8 cellular contexts compared by ENCODE assay signal in the genomic region with DNA sequence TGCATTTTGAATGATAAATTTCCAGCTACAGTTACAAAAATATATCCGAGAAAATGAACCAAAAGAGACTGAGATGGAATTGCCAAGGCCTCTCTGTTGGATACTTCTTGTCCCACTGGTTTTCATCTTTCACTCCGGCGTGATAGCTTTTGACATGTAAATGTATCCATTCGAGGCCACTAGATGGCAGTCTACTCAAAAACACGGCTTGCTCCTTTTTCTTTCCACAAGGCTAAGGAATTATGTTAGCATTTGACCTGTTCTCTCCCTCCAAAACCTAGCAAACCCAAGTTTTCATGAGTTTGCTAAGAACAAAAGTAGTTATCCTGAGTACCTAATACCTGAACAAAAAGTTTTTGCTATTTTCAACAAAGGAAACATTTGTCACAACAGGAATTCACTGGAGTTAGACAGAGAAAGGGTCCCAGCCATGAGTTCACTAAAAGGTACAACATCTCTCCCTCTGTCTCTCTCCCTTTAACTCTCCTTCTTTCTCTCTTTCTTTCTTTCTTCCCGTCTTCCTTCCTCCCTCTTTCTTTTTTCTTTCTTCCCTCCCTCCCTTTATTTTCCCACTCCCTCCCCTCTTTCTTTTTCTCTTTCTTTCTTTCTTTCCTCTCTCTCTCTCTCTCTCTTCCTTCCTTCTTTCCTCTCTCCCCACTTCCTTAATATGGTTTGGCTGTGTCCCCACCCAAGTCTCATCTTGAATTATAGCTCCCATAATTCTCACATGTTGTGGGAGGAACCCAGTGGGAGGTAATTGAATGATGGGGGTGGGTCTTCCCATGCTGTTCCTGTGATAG.
A peak's percentile ranks its signal among the peaks of the same experiment; 100 is the strongest.
DNase-seq lines count a peak whose midpoint lies in the region; ATAC-seq, FAIRE-seq and TF ChIP-seq lines count a peak whose summit lies in the region.

No MANE protein-coding gene starts in this region.

- H3K27me3 ChIP-seq in astrocyte (ENCODE audit: insufficient read depth, low read length) (no peaks in the 10 kb centered on the region), upper lobe of left lung (no peaks in the 10 kb centered on the region)

- no peak for TF ChIP-seq EP300 in upper lobe of left lung (IDR thresholded peaks at IDR 0.05)

- no peaks in the 10 kb centered on the region for H3K36me3 ChIP-seq in astrocyte (ENCODE audit: insufficient read depth, low read length)
- no peaks in the 10 kb centered on the region for H3K36me3 ChIP-seq in upper lobe of left lung

- H3K27ac ChIP-seq in astrocyte (ENCODE audit: low read depth, low read length) (no peak overlapping the region), upper lobe of left lung (no peak overlapping the region)

- TF ChIP-seq POLR2A in upper lobe of left lung (IDR thresholded peaks at IDR 0.05) = no peak

- no peak overlapping the region for H3K4me3 Mint-ChIP-seq in astrocyte (ENCODE audit: unreplicated experiment)

- H3K4me2 ChIP-seq in astrocyte (ENCODE audit: low read length) = no peak overlapping the region

- H3K4me1 ChIP-seq in astrocyte (ENCODE audit: insufficient read depth, low read length) (no peaks in the 10 kb centered on the region), upper lobe of left lung (no peaks in the 10 kb centered on the region)

- peaks cover 3% of the 10 kb centered on the region for H3K27me3 Mint-ChIP-seq in astrocyte (ENCODE audit: low read depth, unreplicated experiment)

- H3K27ac Mint-ChIP-seq in astrocyte (ENCODE audit: unreplicated experiment) = no peak overlapping the region

- H3K36me3 Mint-ChIP-seq in astrocyte (ENCODE audit: low read depth, unreplicated experiment) = no peaks in the 10 kb centered on the region

- no peaks in the 10 kb centered on the region for H3K9me3 Mint-ChIP-seq in astrocyte (ENCODE audit: unreplicated experiment)

- no peak for DNase-seq in D721Med (ENCODE audit: insufficient read length, low spot score)
- DNase-seq in NCI-H446 (lab: John Stamatoyannopoulos, UW) = peak; percentile 68 to 74
- DNase-seq in astrocyte (ENCODE audit: low read depth) = peak; percentile 26
- peak; percentile 68 for DNase-seq in islet precursor cell
- no peak for DNase-seq in upper lobe of left lung

- WGBS in upper lobe of left lung, 2 donors = 9 to 16% methylated on average over 6 of the region's 6 CpGs

- H3K9me3 ChIP-seq in astrocyte (ENCODE audit: insufficient read depth, low read depth, low read length) (no peaks in the 10 kb centered on the region), upper lobe of left lung (no peaks in the 10 kb centered on the region)

- H4K20me1 ChIP-seq in astrocyte (ENCODE audit: insufficient read depth, low read length) = no peaks in the 10 kb centered on the region

- ATAC-seq in GM18870 (IDR thresholded peaks at IDR 0.05; ENCODE audit: unreplicated experiment) (peak; percentile 55), HG03354 (IDR thresholded peaks at IDR 0.05; ENCODE audit: poor library complexity, severe bottlenecking, unreplicated experiment) (peak; percentile 95), upper lobe of left lung (ENCODE audit: low FRiP score in 2 of 2) (peak in 1 of 2 donors; percentile 54), GM19023 (IDR thresholded peaks at IDR 0.05; ENCODE audit: unreplicated experiment) (no peak)

- peak; percentile 91 for FAIRE-seq in D721Med (lab: Jason Lieb, UNC)
- FAIRE-seq in astrocyte (lab: Jason Lieb, UNC) = peak; percentile 32

- no peak overlapping the region for H3K9ac ChIP-seq in astrocyte (ENCODE audit: low read length)

- H3K4me1 Mint-ChIP-seq in astrocyte (ENCODE audit: low read depth, unreplicated experiment) = no peaks in the 10 kb centered on the region

- H3K4me3 ChIP-seq in astrocyte (ENCODE audit: insufficient read depth, low read depth, low read length) (no peak overlapping the region), upper lobe of left lung (no peak overlapping the region)

- TF ChIP-seq CTCF in D721Med (IDR thresholded peaks at IDR 0.05; ENCODE audit: insufficient read depth, missing control alignments) = peak; percentile 77
- TF ChIP-seq CTCF in astrocyte (IDR thresholded peaks at IDR 0.05; ENCODE audit: insufficient read depth, low read depth, low read length) = peak; percentile 79
- peak; percentile 15 to 49 (median 41) for TF ChIP-seq CTCF in upper lobe of left lung (IDR thresholded peaks at IDR 0.05)

- H3K79me2 ChIP-seq in astrocyte (ENCODE audit: insufficient read depth, low read length) = no peaks in the 10 kb centered on the region

- no peak overlapping the region for H2AFZ ChIP-seq in astrocyte (ENCODE audit: low read depth, low read length)

Comparison
In these comparisons a context has a peak if more than half of its experiments do, and no peak if none do; other contexts are left out.
1. DNase-seq: peak in NCI-H446 (2 of 2), astrocyte (single experiment) and islet precursor cell (single experiment); none in D721Med (single experiment) and upper lobe of left lung (0 of 2).
2. Peak in every context shown above with its lines, with median percentiles within 50 percentile points of each other: CTCF ChIP-seq.